Comparison of ENCODE assay signal across 8 cellular contexts in the genomic region with DNA sequence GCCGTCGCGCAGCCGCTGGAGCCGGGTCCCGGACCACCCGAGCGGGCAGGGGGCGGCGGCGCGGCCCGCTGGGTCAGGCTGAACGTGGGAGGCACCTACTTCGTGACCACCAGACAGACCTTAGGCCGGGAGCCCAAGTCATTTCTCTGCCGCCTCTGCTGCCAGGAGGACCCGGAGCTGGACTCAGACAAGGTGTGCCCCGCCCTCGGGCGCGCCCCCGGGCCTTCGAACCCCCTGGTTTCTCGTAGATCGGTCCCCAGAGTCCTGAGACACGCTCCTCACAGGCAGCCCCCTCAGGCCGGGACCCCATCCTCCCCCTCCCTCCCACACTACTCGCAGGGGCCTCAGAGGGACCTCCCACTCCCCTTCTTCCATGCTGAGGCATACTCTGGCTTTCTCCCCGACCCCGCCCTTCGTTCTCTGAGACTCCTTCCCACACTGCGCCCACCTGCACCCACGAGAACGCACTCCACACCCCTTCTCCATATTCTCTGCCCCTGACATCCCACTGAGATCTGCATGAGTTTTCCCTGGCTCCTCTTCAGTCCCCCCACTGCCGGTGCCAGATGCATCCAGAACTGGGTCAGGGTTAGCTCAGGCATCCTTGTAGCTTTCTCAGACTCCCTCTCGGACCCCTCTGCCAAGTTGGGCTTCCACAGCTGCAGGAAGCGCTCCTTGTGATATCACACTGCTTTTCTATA. TPM values are rescaled to one million over a fixed set of nuclear protein-coding genes. Genes with fewer than 3 reads are reported as not detected.
DNase-seq lines count a peak whose midpoint lies in the region; ATAC-seq, FAIRE-seq and TF ChIP-seq lines count a peak whose summit lies in the region.

No MANE protein-coding gene starts in this region.

- H3K4me1 ChIP-seq in HUES48 (ENCODE audit: control insufficient read depth, insufficient read depth, low read length) (peaks cover 26% of the 10 kb centered on the region), pancreas (peaks cover 4 to 19% (median 10%) of the 10 kb centered on the region in 3 donors)

- peak overlapping the region; percentile 98 for H3K27ac Mint-ChIP-seq in activated T-helper 1 cell treated with anti-CD3 and anti-CD28 coated beads, Interleukin-12 subunit alpha, Interleukin-12 subunit beta, Interleukin-2, Interleukin-4 antibody, amounts not matched to agents 30 ng/mL and 10 ng/mL and 1 ng/mL, durations not matched to agents 14 hours and 24 hours and 36 hours

- H3K27ac ChIP-seq in HUES48 (ENCODE audit: low read depth, low read length) = peak overlapping the region; percentile 68
- peak overlapping the region in 3 of 4 donors; percentile 42 to 90 (median 50) for H3K27ac ChIP-seq in pancreas

- H3K4me1 Mint-ChIP-seq in activated T-helper 1 cell treated with anti-CD3 and anti-CD28 coated beads, Interleukin-12 subunit alpha, Interleukin-12 subunit beta, Interleukin-2, Interleukin-4 antibody, amounts not matched to agents 30 ng/mL and 10 ng/mL and 1 ng/mL, durations not matched to agents 14 hours and 24 hours and 36 hours (ENCODE audit: low read depth) = peaks cover 40% of the 10 kb centered on the region

- H3K4me3 ChIP-seq in AG04449 (ENCODE audit: low read depth, low read length) (peak overlapping the region; percentile 99), HUES48 (ENCODE audit: low read depth, low read length) (peak overlapping the region; percentile 89), pancreas (peak overlapping the region; percentile 73 to 97 (median 93))

- no peaks in the 10 kb centered on the region for H3K27me3 ChIP-seq in HUES48 (ENCODE audit: control insufficient read depth, insufficient read depth, low read length)
- H3K27me3 ChIP-seq in pancreas = no peaks in the 10 kb centered on the region

- H3K9me3 ChIP-seq in HUES48 (ENCODE audit: control insufficient read depth, insufficient read depth, low read length) (no peaks in the 10 kb centered on the region), pancreas (no peaks in the 10 kb centered on the region)

- POLR2A ChIA-PET in AG04449 (lab: Yijun Ruan, JAX) = interaction anchor here (1.9 to 3.3 kb wide), 2 partner anchors 12 to 13 kb away, joined by 4 to 18 read pairs; no protein-coding TSS in a partner anchor

- intact Hi-C loops in activated T-helper 1 cell treated with anti-CD3 and anti-CD28 coated beads, Interleukin-12 subunit alpha, Interleukin-12 subunit beta, Interleukin-2, Interleukin-4 antibody, amounts not matched to agents 30 ng/mL and 10 ng/mL and 1 ng/mL, durations not matched to agents 14 hours and 24 hours and 36 hours (cut with micrococcal nuclease) = loop anchor here (1.0 to 5.0 kb wide), 9 partner anchors 17 to 357 kb away; a partner anchor contains a TSS
- intact Hi-C loops in pancreas (cut with DNase I) = no loop called here

- CTCF ChIA-PET in AG04449 (lab: Yijun Ruan, JAX) = interaction anchor here (1.0 to 5.2 kb wide), 4 partner anchors 13 to 159 kb away, joined by 3 to 52 read pairs (median 13); no protein-coding TSS in a partner anchor

- H3K9ac ChIP-seq in HUES48 (ENCODE audit: low read depth, low read length) = peak overlapping the region; percentile 69; the same call in 1 of the 2 replicates

- H3K9me3 Mint-ChIP-seq in activated T-helper 1 cell treated with anti-CD3 and anti-CD28 coated beads, Interleukin-12 subunit alpha, Interleukin-12 subunit beta, Interleukin-2, Interleukin-4 antibody, amounts not matched to agents 30 ng/mL and 10 ng/mL and 1 ng/mL, durations not matched to agents 14 hours and 24 hours and 36 hours = no peaks in the 10 kb centered on the region

- H3K36me3 ChIP-seq in HUES48 (ENCODE audit: control insufficient read depth, insufficient read depth, low read length) = peaks cover 31% of the 10 kb centered on the region
- no peaks in the 10 kb centered on the region for H3K36me3 ChIP-seq in pancreas

- peaks cover 13% of the 10 kb centered on the region for H3K36me3 Mint-ChIP-seq in activated T-helper 1 cell treated with anti-CD3 and anti-CD28 coated beads, Interleukin-12 subunit alpha, Interleukin-12 subunit beta, Interleukin-2, Interleukin-4 antibody, amounts not matched to agents 30 ng/mL and 10 ng/mL and 1 ng/mL, durations not matched to agents 14 hours and 24 hours and 36 hours (ENCODE audit: low read depth)

- DNase-seq in AG04449 (ENCODE audit: low read depth, low spot score) (no peak), germinal center (ENCODE audit: low spot score) (peak; percentile 29), pancreas (peak; percentile 30 to 80 (median 58)), AG08395 (ENCODE audit: low spot score) (no peak)
- no peak for DNase-seq in activated T-helper 1 cell treated with anti-CD3 and anti-CD28 coated beads, Interleukin-12 subunit alpha, Interleukin-12 subunit beta, Interleukin-2, Interleukin-4 antibody, amounts not matched to agents 30 ng/mL and 10 ng/mL and 1 ng/mL, durations not matched to agents 14 hours and 24 hours and 36 hours (ENCODE audit: low spot score)

- H3K27me3 Mint-ChIP-seq in activated T-helper 1 cell treated with anti-CD3 and anti-CD28 coated beads, Interleukin-12 subunit alpha, Interleukin-12 subunit beta, Interleukin-2, Interleukin-4 antibody, amounts not matched to agents 30 ng/mL and 10 ng/mL and 1 ng/mL, durations not matched to agents 14 hours and 24 hours and 36 hours (ENCODE audit: insufficient read depth) = no peaks in the 10 kb centered on the region

- ATAC-seq in GM19351 (IDR thresholded peaks at IDR 0.05; ENCODE audit: unreplicated experiment) (peak; percentile 11), pancreas (no peak), GM18873 (IDR thresholded peaks at IDR 0.05; ENCODE audit: low FRiP score, unreplicated experiment) (no peak)

- no peak for FAIRE-seq in pancreas (lab: Jason Lieb, UNC)

- 0 to 1% methylated on average over 23 to 38 of the region's 38 CpGs for WGBS in pancreas, 2 donors

- H3K4me3 Mint-ChIP-seq in activated T-helper 1 cell treated with anti-CD3 and anti-CD28 coated beads, Interleukin-12 subunit alpha, Interleukin-12 subunit beta, Interleukin-2, Interleukin-4 antibody, amounts not matched to agents 30 ng/mL and 10 ng/mL and 1 ng/mL, durations not matched to agents 14 hours and 24 hours and 36 hours = peak overlapping the region; percentile 100

- TF ChIP-seq CTCF in AG04449 (IDR thresholded peaks at IDR 0.05; ENCODE audit: insufficient read depth, low read length, missing control alignments) (no peak), pancreas (IDR thresholded peaks at IDR 0.05) (no peak)

RNA-seq across cellular contexts. Expression of a gene that starts 0.5 kb away (rescaled TPM):
- total RNA-seq in activated T-helper 1 cell treated with anti-CD3 and anti-CD28 coated beads, Interleukin-12 subunit alpha, Interleukin-12 subunit beta, Interleukin-2, Interleukin-4 antibody, amounts not matched to agents 30 ng/mL and 10 ng/mL and 1 ng/mL, durations not matched to agents 14 hours and 24 hours and 36 hours = 21.2 and 22.6 TPM in 2 replicates
- total RNA-seq in pancreas = 10 to 100 TPM in 1 of 6 donors, 1 to 10 TPM in 5; 6.3 to 13.2 (median 8.5) TPM
- polyA plus RNA-seq in pancreas = 10 to 100 TPM; 13.0 to 14.6 TPM

RNA-seq across cellular contexts. Expression of a gene that starts 0.8 kb away (rescaled TPM):
- total RNA-seq in activated T-helper 1 cell treated with anti-CD3 and anti-CD28 coated beads, Interleukin-12 subunit alpha, Interleukin-12 subunit beta, Interleukin-2, Interleukin-4 antibody, amounts not matched to agents 30 ng/mL and 10 ng/mL and 1 ng/mL, durations not matched to agents 14 hours and 24 hours and 36 hours = 152 and 165 TPM in 2 replicates
- total RNA-seq in pancreas = 100 to 1,000 TPM in 4 of 6 donors, 10 to 100 TPM in 2; 81.6 to 121 (median 105) TPM
- 100 to 1,000 TPM; 215 to 229 TPM for polyA plus RNA-seq in pancreas

RNA-seq across cellular contexts. Expression of a gene that starts 35.1 kb away (rescaled TPM):
- 77.8 and 78.1 TPM in 2 replicates for total RNA-seq in activated T-helper 1 cell treated with anti-CD3 and anti-CD28 coated beads, Interleukin-12 subunit alpha, Interleukin-12 subunit beta, Interleukin-2, Interleukin-4 antibody, amounts not matched to agents 30 ng/mL and 10 ng/mL and 1 ng/mL, durations not matched to agents 14 hours and 24 hours and 36 hours
- 10 to 100 TPM; 11.7 to 22.2 (median 14.1) TPM for total RNA-seq in pancreas
- 10 to 100 TPM; 20.9 to 23.6 TPM for polyA plus RNA-seq in pancreas

RNA-seq across cellular contexts. Expression of a gene that starts 40.2 kb away (rescaled TPM):
- 5.5 and 7.2 TPM in 2 replicates for total RNA-seq in activated T-helper 1 cell treated with anti-CD3 and anti-CD28 coated beads, Interleukin-12 subunit alpha, Interleukin-12 subunit beta, Interleukin-2, Interleukin-4 antibody, amounts not matched to agents 30 ng/mL and 10 ng/mL and 1 ng/mL, durations not matched to agents 14 hours and 24 hours and 36 hours
- 1 to 10 TPM; 2.2 to 5.2 (median 4.0) TPM for total RNA-seq in pancreas
- 1 to 10 TPM; 7.8 to 8.8 TPM for polyA plus RNA-seq in pancreas

Comparison
In these comparisons a context has a peak if more than half of its experiments do, and no peak if none do; other contexts are left out.
1. DNase-seq: peak in germinal center (single experiment) and pancreas (6 of 6); none in AG04449 (single experiment), activated T-helper 1 cell treated with anti-CD3 and anti-CD28 coated beads, Interleukin-12 subunit alpha, Interleukin-12 subunit beta, Interleukin-2, Interleukin-4 antibody, amounts not matched to agents 30 ng/mL and 10 ng/mL and 1 ng/mL, durations not matched to agents 14 hours and 24 hours and 36 hours (single experiment) and AG08395 (single experiment).
2. Peak in every context shown above with its lines, with median percentiles within 50 percentile points of each other: H3K4me3 ChIP-seq.